ENCODE assay signal across 24 cellular contexts in genomic region chr6:167892835-167893234, GRCh38.
DNase-seq lines count a peak whose midpoint lies in the region; ATAC-seq, FAIRE-seq and TF ChIP-seq lines count a peak whose summit lies in the region.
"Had no signal": no experiment of that assay in that cellular context is flagged by ENCODE, and none has a peak within 500 bp of the region (broad histone marks: within the 10 kb centered on the region; RNA-seq: fewer than 3 reads in every experiment).

No MANE protein-coding gene starts in this region.

- TF ChIP-seq POLR2A in erythroblast (IDR thresholded peaks at IDR 0.05; ENCODE audit: low read length): no peak

- H3K4me3 Mint-ChIP-seq in GM23338: no peak overlapping the region
- H3K4me3 Mint-ChIP-seq: activated naive CD8-positive, alpha-beta T cell treated with anti-CD3 and anti-CD28 coated beads, Interleukin-2, amount 10 ng/mL, durations not matched to agents 7 days and 5 days; stimulated activated naive CD8-positive, alpha-beta T cell treated with anti-CD3 and anti-CD28 coated beads, Interleukin-15, Interleukin-2, amounts not matched to agents 100 ng/mL and 50 ng/mL, for 24 hours; T-helper 2 cell treated with Interferon-gamma antibody and Interleukin-4, amounts not matched to agents 5 μg/mL and 100 μg/mL, for 36 hours had no signal

- H3K27me3 ChIP-seq in GM23338 (ENCODE audit: insufficient read depth) (no peaks in the 10 kb centered on the region), HUES48 (ENCODE audit: control insufficient read depth, insufficient read depth, low read length) (no peaks in the 10 kb centered on the region), hepatocyte (no peaks in the 10 kb centered on the region)
- H3K27me3 ChIP-seq: tibial artery had no signal

- peaks cover 27% of the 10 kb centered on the region; the same call in 2 of the 3 replicates for H3K36me3 Mint-ChIP-seq in GM23338 (ENCODE audit: low read depth)

- WGBS in hepatocyte (ENCODE audit: low lambda C conversion rate, missing lambda C conversion rate): 51% methylated on average over 2 of the region's 2 CpGs

- H3K27me3 Mint-ChIP-seq in GM23338 (ENCODE audit: insufficient read depth, low read depth, poor library complexity): peaks cover 6% of the 10 kb centered on the region
- H3K27me3 Mint-ChIP-seq: activated naive CD8-positive, alpha-beta T cell treated with anti-CD3 and anti-CD28 coated beads, Interleukin-2, amount 10 ng/mL, durations not matched to agents 7 days and 5 days; stimulated activated naive CD8-positive, alpha-beta T cell treated with anti-CD3 and anti-CD28 coated beads, Interleukin-15, Interleukin-2, amounts not matched to agents 100 ng/mL and 50 ng/mL, for 24 hours had no signal

- H3K79me2 ChIP-seq in GM23338 (replicated peaks; ENCODE audit: insufficient read depth) (no peaks in the 10 kb centered on the region; the same call in 1 of the 2 replicates), hepatocyte (peaks cover 34% of the 10 kb centered on the region)

- H2AFZ ChIP-seq in GM23338: no peak overlapping the region
- no peak overlapping the region for H2AFZ ChIP-seq in hepatocyte

- H3K9me2 ChIP-seq in GM23338 (ENCODE audit: insufficient read depth) (no peaks in the 10 kb centered on the region), hepatocyte (replicated peaks; ENCODE audit: insufficient read depth) (no peaks in the 10 kb centered on the region)

- H3K27ac ChIP-seq in GM23338 (ENCODE audit: low read depth): peak overlapping the region; percentile 50
- peak overlapping the region; percentile 97 for H3K27ac ChIP-seq in HUES48 (ENCODE audit: low read depth, low read length)
- no peak overlapping the region for H3K27ac ChIP-seq in hepatocyte
- H3K27ac ChIP-seq: tibial artery had no signal

- peaks cover 14% of the 10 kb centered on the region; the same call in 1 of the 2 replicates for H3K4me1 ChIP-seq in GM23338 (ENCODE audit: insufficient read depth)
- H3K4me1 ChIP-seq in HUES48 (ENCODE audit: control insufficient read depth, insufficient read depth, low read length): peaks cover 32% of the 10 kb centered on the region
- no peaks in the 10 kb centered on the region for H3K4me1 ChIP-seq in hepatocyte (ENCODE audit: insufficient read depth)
- H3K4me1 ChIP-seq: tibial artery had no signal

- H3K4me2 ChIP-seq in GM23338 (no peak overlapping the region), hepatocyte (no peak overlapping the region)

- peaks cover 12% of the 10 kb centered on the region for H3K36me3 ChIP-seq in GM23338 (ENCODE audit: insufficient read depth)
- peaks cover 69% of the 10 kb centered on the region for H3K36me3 ChIP-seq in HUES48 (ENCODE audit: control insufficient read depth, insufficient read depth, low read length)
- H3K36me3 ChIP-seq in hepatocyte (replicated peaks; ENCODE audit: insufficient read depth, low read depth): no peaks in the 10 kb centered on the region

- H3K4me3 ChIP-seq in GM23338 (no peak overlapping the region), HUES48 (ENCODE audit: low read depth, low read length) (no peak overlapping the region; the same call in 1 of the 2 replicates), epithelial cell of esophagus (ENCODE audit: low read length) (no peak overlapping the region), hepatocyte (no peak overlapping the region)
- H3K4me3 ChIP-seq: tibial artery had no signal

- H4K20me1 ChIP-seq in GM23338 (replicated peaks; ENCODE audit: insufficient read depth) (no peaks in the 10 kb centered on the region), hepatocyte (ENCODE audit: insufficient read depth, poor library complexity, severe bottlenecking) (no peaks in the 10 kb centered on the region)

- FAIRE-seq in GM19239 (lab: Jason Lieb, UNC): no peak
- FAIRE-seq: D721Med, HepG2, kidney had no signal

- no peaks in the 10 kb centered on the region for H3F3A ChIP-seq in GM23338 (replicated peaks; ENCODE audit: low read depth)

- peak; percentile 94 for ATAC-seq in GM23338

- DNase-seq in GM23338 (ENCODE audit: low spot score): peak; percentile 80
- peak; percentile 23 for DNase-seq in epithelial cell of esophagus (ENCODE audit: low read depth)
- peak; percentile 56 for DNase-seq in iPS-NIHi11 (ENCODE audit: low spot score)
- DNase-seq in erythroblast (lab: John Stamatoyannopoulos, UW): no peak
- no peak for DNase-seq in GDM1 (lab: John Stamatoyannopoulos, UW)
- DNase-seq in hepatocyte (ENCODE audit: low spot score): no peak
- DNase-seq in GM19239 (ENCODE audit: insufficient read length, low spot score): no peak
- DNase-seq: activated CD8-positive, alpha-beta memory T cell treated with anti-CD3 and anti-CD28 coated beads, Interleukin-2, amount 50 U/mL, for 48 hours; activated naive CD8-positive, alpha-beta T cell treated with anti-CD3 and anti-CD28 coated beads, Interleukin-2, amount 10 ng/mL, durations not matched to agents 7 days and 5 days; C1 segment of cervical spinal cord; effector CD4-positive, alpha-beta T cell; kidney; NCI-H1092; NCI-H2081 treated with DMSO at 0.1 percent for 48 hours; NCI-H446 treated with DMSO at 0.1 percent for 48 hours; occipital lobe; retina; stimulated activated CD4-positive, alpha-beta T cell treated with anti-CD3 and anti-CD28 coated beads, Interleukin-4, amount 100 ng/mL, for 24 hours; tibial artery had no signal

- no peak overlapping the region for H3K27ac Mint-ChIP-seq in GM23338
- H3K27ac Mint-ChIP-seq: activated naive CD8-positive, alpha-beta T cell treated with anti-CD3 and anti-CD28 coated beads, Interleukin-2, amount 10 ng/mL, durations not matched to agents 7 days and 5 days; stimulated activated naive CD8-positive, alpha-beta T cell treated with anti-CD3 and anti-CD28 coated beads, Interleukin-15, Interleukin-2, amounts not matched to agents 100 ng/mL and 50 ng/mL, for 24 hours; T-helper 2 cell treated with Interferon-gamma antibody and Interleukin-4, amounts not matched to agents 5 μg/mL and 100 μg/mL, for 36 hours had no signal

- no peaks in the 10 kb centered on the region for H3K9me3 Mint-ChIP-seq in GM23338
- H3K9me3 Mint-ChIP-seq: activated naive CD8-positive, alpha-beta T cell treated with anti-CD3 and anti-CD28 coated beads, Interleukin-2, amount 10 ng/mL, durations not matched to agents 7 days and 5 days; stimulated activated naive CD8-positive, alpha-beta T cell treated with anti-CD3 and anti-CD28 coated beads, Interleukin-15, Interleukin-2, amounts not matched to agents 100 ng/mL and 50 ng/mL, for 24 hours; T-helper 2 cell treated with Interferon-gamma antibody and Interleukin-4, amounts not matched to agents 5 μg/mL and 100 μg/mL, for 36 hours had no signal

- H3K9me3 ChIP-seq in HUES48 (ENCODE audit: control insufficient read depth, insufficient read depth, low read length): no peaks in the 10 kb centered on the region
- no peaks in the 10 kb centered on the region for H3K9me3 ChIP-seq in hepatocyte (ENCODE audit: low read depth)
- H3K9me3 ChIP-seq: tibial artery had no signal

- H3K4me1 Mint-ChIP-seq in GM23338: peaks cover 8% of the 10 kb centered on the region
- H3K4me1 Mint-ChIP-seq: activated naive CD8-positive, alpha-beta T cell treated with anti-CD3 and anti-CD28 coated beads, Interleukin-2, amount 10 ng/mL, durations not matched to agents 7 days and 5 days had no signal

- H3K9ac ChIP-seq in HUES48 (ENCODE audit: low read depth, low read length): peak overlapping the region; percentile 7; the same call in 1 of the 2 replicates

- TF ChIP-seq CTCF in GM23338 (conservative IDR thresholded peaks at IDR 0.05; ENCODE audit: low read depth in 2 of 2) (no peak), epithelial cell of esophagus (IDR thresholded peaks at IDR 0.05; ENCODE audit: insufficient read depth, low read depth, low read length, missing control alignments) (no peak), hepatocyte (IDR thresholded peaks at IDR 0.05; ENCODE audit: poor library complexity) (no peak)

TF ChIP-seq in GM23338, 12 proteins besides CTCF, POLR2A, EP300 and RAD21 (continues in another document):
- peak; percentile 25; the same call in 1 of the 2 replicates for TF ChIP-seq NANOG (IDR thresholded peaks at IDR 0.05; ENCODE audit: borderline replicate concordance)
- no peak for TF ChIP-seq REST (IDR thresholded peaks at IDR 0.05; ENCODE audit: unreplicated experiment)
- no peak for TF ChIP-seq JUNB (IDR thresholded peaks at IDR 0.05; ENCODE audit: unreplicated experiment)
- no peak for TF ChIP-seq STAT1 (IDR thresholded peaks at IDR 0.05; ENCODE audit: unreplicated experiment)
- no peak for TF ChIP-seq ZNF114 (CRISPR knock-in tag; IDR thresholded peaks at IDR 0.05)

Comparison
In these comparisons a context has a peak if more than half of its experiments do, and no peak if none do; other contexts are left out.
1. DNase-seq: peak in GM23338 (single experiment), epithelial cell of esophagus (single experiment) and iPS-NIHi11 (single experiment); none in erythroblast (0 of 2), GDM1 (single experiment), hepatocyte (single experiment) and GM19239 (single experiment).